ENCODE assay signal across 8 cellular contexts in the genomic region with DNA sequence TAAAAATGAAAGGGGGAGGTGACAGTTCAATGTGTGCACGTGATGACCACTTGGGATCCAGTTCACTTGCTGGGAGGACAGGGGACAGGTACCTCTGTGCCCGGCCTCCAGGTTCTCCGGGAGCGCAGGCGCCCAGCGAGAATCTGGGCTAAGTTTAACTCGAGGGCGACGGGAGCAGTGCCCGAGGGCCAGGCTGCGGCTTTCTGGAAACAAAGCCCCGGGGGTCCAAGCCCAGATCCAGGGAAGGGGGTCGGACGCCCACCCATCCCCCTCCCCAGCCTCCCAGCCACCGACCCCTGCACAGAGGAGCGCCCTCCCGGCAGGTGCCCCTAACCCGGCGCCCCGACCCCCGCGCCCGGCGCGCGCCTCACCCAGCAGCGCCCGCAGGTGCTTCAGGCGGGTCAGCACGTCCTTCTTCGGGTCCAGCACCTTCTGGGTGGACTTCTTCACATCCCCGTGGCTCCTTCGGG. TPM values are rescaled to one million over a fixed set of nuclear protein-coding genes. Genes with fewer than 3 reads are reported as not detected.
DNase-seq lines count a peak whose midpoint lies in the region; ATAC-seq and TF ChIP-seq lines count a peak whose summit lies in the region.

No MANE protein-coding gene starts in this region.

- no peaks in the 10 kb centered on the region for H3K36me3 ChIP-seq in BJ (ENCODE audit: control insufficient read depth, insufficient read depth, low read length)
- no peaks in the 10 kb centered on the region for H3K36me3 ChIP-seq in heart right ventricle
- no peaks in the 10 kb centered on the region for H3K36me3 ChIP-seq in psoas muscle (ENCODE audit: insufficient read depth in 1 of 2, low read depth in 1 of 2)

- WGBS in heart right ventricle, 2 donors: 1 to 2% methylated on average over 32 to 33 of the region's 33 CpGs
- WGBS in psoas muscle, 3 donors: 0 to 1% (median 1%) methylated on average over 32 to 33 of the region's 33 CpGs

- H3K27me3 ChIP-seq in BJ (ENCODE audit: control insufficient read depth, insufficient read depth, low read length): no peaks in the 10 kb centered on the region; the same call in 1 of the 2 replicates
- no peaks in the 10 kb centered on the region for H3K27me3 ChIP-seq in heart right ventricle
- no peaks in the 10 kb centered on the region for H3K27me3 ChIP-seq in psoas muscle (ENCODE audit: insufficient read depth in 3 of 3, low read length in 2 of 3)

- peaks cover 2% of the 10 kb centered on the region for H3K27me3 Mint-ChIP-seq in activated T-cell treated with anti-CD3 and anti-CD28 coated beads, Interleukin-2, amount 50 U/mL, for 4 hours (ENCODE audit: low read depth)

- peak overlapping the region; percentile 90 for H3K4me3 Mint-ChIP-seq in activated T-cell treated with anti-CD3 and anti-CD28 coated beads, Interleukin-2, amount 50 U/mL, for 4 hours

- POLR2A ChIA-PET in BJ (lab: Charles Lee): no interaction called here

- CTCF ChIA-PET in BJ (lab: Yijun Ruan, JAX): interaction anchor here (1.0 kb wide), 1 partner anchor 15 kb away, joined by 3 read pairs; no protein-coding TSS in a partner anchor

- no peaks in the 10 kb centered on the region for H3K36me3 Mint-ChIP-seq in activated T-cell treated with anti-CD3 and anti-CD28 coated beads, Interleukin-2, amount 50 U/mL, for 4 hours (ENCODE audit: insufficient read depth)

- H3K4me1 ChIP-seq in heart right ventricle: peaks cover 0 to 45% (median 23%) of the 10 kb centered on the region in 9 donors
- peaks cover 45% of the 10 kb centered on the region for H3K4me1 ChIP-seq in psoas muscle

- H3K9me3 ChIP-seq in heart right ventricle: no peaks in the 10 kb centered on the region
- H3K9me3 ChIP-seq in psoas muscle: no peaks in the 10 kb centered on the region

- intact Hi-C loops in heart right ventricle (cut with DNase I) (loop anchor here in 2 of 10 donors (5.0 to 10.0 kb wide), 3 partner anchors 45 to 113 kb away; no protein-coding TSS in a partner anchor), psoas muscle (cut with DNase I) (loop anchor here (5.0 kb wide), 2 partner anchors 65 to 70 kb away; no protein-coding TSS in a partner anchor)

- H3K27ac ChIP-seq in heart right ventricle (peak overlapping the region; percentile 88 to 97 (median 93)), psoas muscle (peak overlapping the region; percentile 91)

- H3K4me1 Mint-ChIP-seq in activated T-cell treated with anti-CD3 and anti-CD28 coated beads, Interleukin-2, amount 50 U/mL, for 4 hours (ENCODE audit: low read depth): peaks cover 34% of the 10 kb centered on the region

- peak; percentile 1 for ATAC-seq in GM19328 (IDR thresholded peaks at IDR 0.05; ENCODE audit: unreplicated experiment)
- ATAC-seq in activated T-cell treated with anti-CD3 and anti-CD28 coated beads, Interleukin-2, amount 50 U/mL, for 4 hours: peak in 1 of 2 donors; percentile 3
- ATAC-seq in heart right ventricle: peak in 3 of 8 donors; percentile 1 to 11 (median 1)
- peak; percentile 2 to 29 (median 25) for ATAC-seq in psoas muscle

- H3K9me3 Mint-ChIP-seq in activated T-cell treated with anti-CD3 and anti-CD28 coated beads, Interleukin-2, amount 50 U/mL, for 4 hours: no peaks in the 10 kb centered on the region

- DNase-seq in BJ (ENCODE audit: low read depth) (no peak), HT-29 (ENCODE audit: low spot score) (peak; percentile 22), heart right ventricle (peak in 1 of 2 donors; percentile 29), psoas muscle (no peak), NCI-H510A treated with DMSO at 0.1 percent for 48 hours (lab: John Stamatoyannopoulos, UW) (no peak)
- DNase-seq in activated T-cell treated with anti-CD3 and anti-CD28 coated beads, Interleukin-2, amount 50 U/mL, for 4 hours: no peak
- DNase-seq in activated effector memory CD4-positive, alpha-beta T cell treated with anti-CD3 and anti-CD28 coated beads, Interleukin-2, amount 50 U/mL, for 16 hours: no peak

- H3K4me3 ChIP-seq in BJ (ENCODE audit: low read depth, low read length) (peak overlapping the region; percentile 91), heart right ventricle (peak overlapping the region; percentile 62 to 97 (median 88)), psoas muscle (peak overlapping the region; percentile 89)

- TF ChIP-seq CTCF in BJ (IDR thresholded peaks at IDR 0.05; ENCODE audit: insufficient read depth, low read depth, low read length) (no peak), heart right ventricle (IDR thresholded peaks at IDR 0.05) (no peak), psoas muscle (IDR thresholded peaks at IDR 0.05) (no peak)

RNA-seq across cellular contexts. Expression of gene RALGAPA2, which starts 0.4 kb away (rescaled TPM):
- polyA plus RNA-seq in BJ (2011; rRNA removed) (1.4 and 1.6 TPM in 2 replicates), heart right ventricle (1 to 10 TPM; 4.1 to 9.0 TPM), psoas muscle (10 to 100 TPM; 12.2 to 49.3 (median 24.1) TPM)
- 3.2 and 3.6 TPM in 2 replicates for polyA minus RNA-seq in BJ (2011; rRNA and poly(A)+ RNA removed)
- 18.2 and 20.1 TPM in 2 replicates for total RNA-seq in HT-29 (2014; rRNA removed; shearing (Covaris generic))
- 1 to 10 TPM; 5.9 to 8.3 (median 7.2) TPM for total RNA-seq in activated T-cell treated with anti-CD3 and anti-CD28 coated beads, Interleukin-2, amount 50 U/mL, for 4 hours
- total RNA-seq in heart right ventricle (10 to 100 TPM; 14.4 to 26.8 (median 19.5) TPM), psoas muscle (10 to 100 TPM; 51.1 to 75.5 (median 71.4) TPM)
